ENCODE assay signal across 8 cellular contexts in genomic region chr7:141014523-141015395, GRCh38. TPM values are rescaled to one million over a fixed set of nuclear protein-coding genes. Genes with fewer than 3 reads are reported as not detected.
A peak's percentile ranks its signal among the peaks of the same experiment; 100 is the strongest.
DNase-seq lines count a peak whose midpoint lies in the region; ATAC-seq and TF ChIP-seq lines count a peak whose summit lies in the region.

Gene MRPS33, minus strand, starts transcription at chr7:141014952. Its CDS starts 4,319 bp downstream, at chr7:141010633.

- peak; percentile 72 to 76 for TF ChIP-seq POLR2A in adrenal gland (IDR thresholded peaks at IDR 0.05)
- peak in 3 of 4 donors; percentile 42 to 81 (median 75) for TF ChIP-seq POLR2A in upper lobe of left lung (IDR thresholded peaks at IDR 0.05)

- H3K27me3 ChIP-seq in adrenal gland (peaks cover 6% of the 10 kb centered on the region), heart right ventricle (peaks cover 0 to 38% (median 0%) of the 10 kb centered on the region in 7 donors), upper lobe of left lung (no peaks in the 10 kb centered on the region)

- WGBS in adrenal gland, 4 donors = 0 to 2% (median 1%) methylated on average over 19 to 47 of the region's 47 CpGs
- WGBS in heart right ventricle, 2 donors = 0 to 1% methylated on average over 47 of the region's 47 CpGs
- 1 to 2% methylated on average over 12 to 40 of the region's 47 CpGs for WGBS in upper lobe of left lung, 2 donors

- H3K4me1 ChIP-seq in adrenal gland (replicated peaks in 1 of 2) = peaks cover 8 to 12% of the 10 kb centered on the region in 2 donors
- peaks cover 0 to 21% (median 14%) of the 10 kb centered on the region in 9 donors for H3K4me1 ChIP-seq in heart right ventricle
- H3K4me1 ChIP-seq in upper lobe of left lung = peaks cover 11 to 15% (median 13%) of the 10 kb centered on the region in 4 donors

- intact Hi-C loops in adrenal gland (cut with DNase I) = loop anchor here (5.0 kb wide), 2 partner anchors 202 to 337 kb away; no protein-coding TSS in a partner anchor
- intact Hi-C loops in heart right ventricle (cut with DNase I) = loop anchor here in 9 of 10 donors (1.0 to 10.0 kb wide), 12 partner anchors 87 to 638 kb away; partner anchors contain the start of genes ADCK2 (in 4 of the 9), BRAF (in 3 of the 9), MKRN1 (in 2 of the 9) and NDUFB2 (in 1 of the 9)
- intact Hi-C loops in posterior cingulate gyrus (cut with DNase I) = loop anchor here (1.0 to 10.0 kb wide), 6 partner anchors 58 to 638 kb away; partner anchors contain the start of genes BRAF, MKRN1 and TMEM178B

- H3K27ac ChIP-seq in adrenal gland (peak within 1 kb of the TSS; percentile 37 to 97 (median 80)), heart right ventricle (peak within 1 kb of the TSS; percentile 74 to 95 (median 92)), upper lobe of left lung (peak within 1 kb of the TSS; percentile 80 to 88 (median 83))

- H3K9me3 ChIP-seq in adrenal gland (replicated peaks in 1 of 3) (no peaks in the 10 kb centered on the region), heart right ventricle (peaks cover 0 to 8% (median 0%) of the 10 kb centered on the region in 11 donors), upper lobe of left lung (no peaks in the 10 kb centered on the region)

- H3K36me3 ChIP-seq in adrenal gland (replicated peaks in 1 of 2) (peaks cover 0 to 5% of the 10 kb centered on the region in 2 donors), heart right ventricle (peaks cover 0 to 10% (median 4%) of the 10 kb centered on the region in 9 donors), upper lobe of left lung (peaks cover 0 to 6% (median 3%) of the 10 kb centered on the region in 4 donors)

- ATAC-seq in HG02870 (IDR thresholded peaks at IDR 0.05; ENCODE audit: unreplicated experiment) (peak; percentile 98), heart right ventricle (peak; percentile 100), upper lobe of left lung (ENCODE audit: low FRiP score in 2 of 2) (peak; percentile 100)

- TF ChIP-seq EP300 in upper lobe of left lung (IDR thresholded peaks at IDR 0.05) = no peak

- peak; percentile 95 for DNase-seq in GM13976 (ENCODE audit: low spot score)
- DNase-seq in NCI-H146 (lab: John Stamatoyannopoulos, UW) = peak; percentile 97
- DNase-seq in T-helper 1 cell = peak; percentile 88 to 97 (median 92)
- peak; percentile 93 to 98 (median 97) for DNase-seq in adrenal gland
- peak; percentile 93 to 97 for DNase-seq in heart right ventricle
- DNase-seq in posterior cingulate gyrus = peak; percentile 95 to 99 (median 97)
- DNase-seq in upper lobe of left lung = peak; percentile 95 to 97

- peak; percentile 75 for TF ChIP-seq CTCF in GM13976 (IDR thresholded peaks at IDR 0.05; ENCODE audit: borderline replicate concordance, control extremely low read depth, extremely low read depth, insufficient read depth, missing control alignments)
- TF ChIP-seq CTCF in adrenal gland (IDR thresholded peaks at IDR 0.05) = peak in 3 of 6 experiments; percentile 3 to 30 (median 13)
- peak in 8 of 9 donors; percentile 12 to 77 (median 56) for TF ChIP-seq CTCF in heart right ventricle (IDR thresholded peaks at IDR 0.05)
- peak in 4 of 6 experiments; percentile 23 to 70 (median 47) for TF ChIP-seq CTCF in upper lobe of left lung (IDR thresholded peaks at IDR 0.05)

- in situ Hi-C loops in GM13976 (cut with MboI; ENCODE audit: low sequenced_read_pairs, unreplicated experiment) = loop anchor here (25.0 kb wide), 1 partner anchor 502 kb away; no protein-coding TSS in a partner anchor

- H3K4me3 ChIP-seq in adrenal gland (peak within 1 kb of the TSS in 3 of 4 donors; percentile 25 to 76 (median 61)), heart right ventricle (peak within 1 kb of the TSS; percentile 56 to 82 (median 70)), upper lobe of left lung (peak within 1 kb of the TSS; percentile 18 to 85 (median 58))

RNA-seq across cellular contexts. Expression of gene MRPS33, which starts in this region (rescaled TPM):
- 10 to 100 TPM; 19.7 to 84.2 (median 52.2) TPM for total RNA-seq in adrenal gland
- 100 to 1,000 TPM in 1 of 3 donors, 10 to 100 TPM in 2; 44.7 to 156 (median 60.0) TPM for polyA plus RNA-seq in adrenal gland
- total RNA-seq in heart right ventricle = 100 to 1,000 TPM in 9 of 10 donors, 10 to 100 TPM in 1; 95.8 to 151 (median 138) TPM
- polyA plus RNA-seq in heart right ventricle = 10 to 100 TPM; 71.7 to 96.2 TPM
- 10 to 100 TPM in 5 of 6 donors, under 1 TPM in 1; under 0.01 to 32.7 (median 18.1) TPM for total RNA-seq in upper lobe of left lung

Comparison
In these comparisons a context has a peak if more than half of its experiments do, and no peak if none do; other contexts are left out.
1. Peak in every context shown above with its lines: DNase-seq, ATAC-seq, H3K4me3 ChIP-seq and H3K27ac ChIP-seq.